9 cellular contexts compared by ENCODE assay signal in the genomic region with DNA sequence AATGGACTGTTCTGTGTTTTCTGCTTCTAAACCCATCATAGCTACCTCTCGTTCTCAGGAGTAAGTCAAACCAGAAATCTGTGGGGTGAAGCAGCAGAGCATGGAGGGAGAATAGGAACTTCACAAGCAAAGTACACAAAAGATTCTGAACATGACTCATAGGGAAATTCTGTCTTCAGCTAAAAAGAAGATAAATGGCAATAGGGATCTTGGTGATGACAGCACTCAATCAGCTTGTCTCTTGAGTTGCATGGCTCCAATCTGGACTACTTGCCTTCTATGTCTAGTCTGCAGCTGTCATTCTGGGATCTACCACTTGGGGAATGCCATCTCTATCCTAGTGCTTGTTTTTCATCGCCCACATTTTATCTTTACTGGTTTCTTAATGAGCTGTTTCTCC. TPM values are rescaled to one million over a fixed set of nuclear protein-coding genes. Genes with fewer than 3 reads are reported as not detected.
DNase-seq lines count a peak whose midpoint lies in the region; ATAC-seq and TF ChIP-seq lines count a peak whose summit lies in the region.
"Had no signal": no experiment of that assay in that cellular context is flagged by ENCODE, and none has a peak within 500 bp of the region (broad histone marks: within the 10 kb centered on the region; RNA-seq: fewer than 3 reads in every experiment).

No MANE protein-coding gene starts in this region.

- no peaks in the 10 kb centered on the region for H3K36me3 Mint-ChIP-seq in activated naive CD4-positive, alpha-beta T cell treated with anti-CD3 and anti-CD28 coated beads, Interleukin-2, amount 10 ng/mL, durations not matched to agents 7 days and 5 days
- no peaks in the 10 kb centered on the region for H3K36me3 Mint-ChIP-seq in CD4-positive, alpha-beta memory T cell

- no peak overlapping the region for H2AFZ ChIP-seq in fibroblast of lung (ENCODE audit: low read length)

- H3K4me3 ChIP-seq in fibroblast of lung (replicated peaks in 1 of 4; ENCODE audit: control extremely low read depth in 1 of 4, insufficient read depth in 1 of 4, low read depth in 3 of 4, low read length in 4 of 4), result no peak overlapping the region
- no peak overlapping the region for H3K4me3 ChIP-seq in CD4-positive, alpha-beta memory T cell (ENCODE audit: low read length in 2 of 2)

- no peaks in the 10 kb centered on the region for H3K4me1 Mint-ChIP-seq in activated naive CD4-positive, alpha-beta T cell treated with anti-CD3 and anti-CD28 coated beads, Interleukin-2, amount 10 ng/mL, durations not matched to agents 7 days and 5 days
- peaks cover 0 to 2% (median under 1%) of the 10 kb centered on the region in 4 donors for H3K4me1 Mint-ChIP-seq in CD4-positive, alpha-beta memory T cell

- H3K27ac Mint-ChIP-seq in activated naive CD4-positive, alpha-beta T cell treated with anti-CD3 and anti-CD28 coated beads, Interleukin-2, amount 10 ng/mL, durations not matched to agents 7 days and 5 days, result no peak overlapping the region
- H3K27ac Mint-ChIP-seq in CD4-positive, alpha-beta memory T cell, result no peak overlapping the region

- no peaks in the 10 kb centered on the region for H3K36me3 ChIP-seq in fibroblast of lung (ENCODE audit: control insufficient read depth, insufficient read depth, low read length)
- H3K36me3 ChIP-seq in CD4-positive, alpha-beta memory T cell (ENCODE audit: insufficient read depth, low read length), result no peaks in the 10 kb centered on the region

- H3K4me1 ChIP-seq in fibroblast of lung (ENCODE audit: control insufficient read depth, extremely low read depth, insufficient read depth, low read length), result peaks cover under 1% of the 10 kb centered on the region
- H3K4me1 ChIP-seq in CD4-positive, alpha-beta memory T cell (ENCODE audit: insufficient read depth, low read length), result peaks cover under 1% of the 10 kb centered on the region

- CTCF ChIA-PET in activated naive CD4-positive, alpha-beta T cell treated with anti-CD3 and anti-CD28 coated beads, Interleukin-2, amount 10 ng/mL, durations not matched to agents 7 days and 5 days (lab: Charles Lee), result interaction anchor here (1.4 kb wide), 1 partner anchor 19 kb away, joined by 4 read pairs; no protein-coding TSS in a partner anchor
- CTCF ChIA-PET in CD4-positive, alpha-beta memory T cell (lab: Charles Lee; ENCODE audit: partially characterized antibody), result interaction anchor here (1.1 to 2.0 kb wide), 5 partner anchors 12 to 93 kb away, joined by 4 to 6 read pairs (median 4); a partner anchor contains a TSS

- peak; percentile 26 for DNase-seq in ELR (ENCODE audit: low read depth)
- peak in 1 of 2 donors; percentile 5 for DNase-seq in fibroblast of lung (ENCODE audit: low read depth in 2 of 2)
- DNase-seq in activated naive CD4-positive, alpha-beta T cell treated with anti-CD3 and anti-CD28 coated beads, Interleukin-2, amount 10 ng/mL, durations not matched to agents 7 days and 5 days, result no peak
- no peak for DNase-seq in SKM-1 treated with dmso at 0.1 percent for 144 hours (lab: John Stamatoyannopoulos, UW; ENCODE audit: unreplicated experiment)
- DNase-seq in NCI-H1092 treated with DMSO at 0.1 percent for 48 hours (lab: John Stamatoyannopoulos, UW), result no peak
- DNase-seq in CD4-positive, alpha-beta memory T cell, result no peak

- no peak overlapping the region for H3K4me3 Mint-ChIP-seq in activated naive CD4-positive, alpha-beta T cell treated with anti-CD3 and anti-CD28 coated beads, Interleukin-2, amount 10 ng/mL, durations not matched to agents 7 days and 5 days
- H3K4me3 Mint-ChIP-seq in CD4-positive, alpha-beta memory T cell, result no peak overlapping the region
- H3K4me3 Mint-ChIP-seq: stimulated activated naive CD8-positive, alpha-beta T cell treated with anti-CD3 and anti-CD28 coated beads, Interleukin-15, Interleukin-2, amounts not matched to agents 100 ng/mL and 50 ng/mL, for 24 hours had no signal

- POLR2A ChIA-PET in CD4-positive, alpha-beta memory T cell (lab: Charles Lee; ENCODE audit: partially characterized antibody), result no interaction called here

- intact Hi-C loops in CD4-positive, alpha-beta memory T cell (cut with micrococcal nuclease), result no loop called here

- H3K9me3 Mint-ChIP-seq in activated naive CD4-positive, alpha-beta T cell treated with anti-CD3 and anti-CD28 coated beads, Interleukin-2, amount 10 ng/mL, durations not matched to agents 7 days and 5 days, result no peaks in the 10 kb centered on the region
- H3K9me3 Mint-ChIP-seq in CD4-positive, alpha-beta memory T cell, result peaks cover 0 to 3% (median 0%) of the 10 kb centered on the region in 8 donors
- H3K9me3 Mint-ChIP-seq: stimulated activated naive CD8-positive, alpha-beta T cell treated with anti-CD3 and anti-CD28 coated beads, Interleukin-15, Interleukin-2, amounts not matched to agents 100 ng/mL and 50 ng/mL, for 24 hours had no signal

- no peaks in the 10 kb centered on the region for H3K27me3 ChIP-seq in fibroblast of lung (ENCODE audit: control insufficient read depth, insufficient read depth, low read length)
- no peaks in the 10 kb centered on the region for H3K27me3 ChIP-seq in CD4-positive, alpha-beta memory T cell (ENCODE audit: insufficient read depth, low read length)

- peak; percentile 20 to 34 for TF ChIP-seq CTCF in fibroblast of lung (conservative IDR thresholded peaks at IDR 0.05 in 1 of 2, IDR thresholded peaks at IDR 0.05 in 1 of 2; ENCODE audit: low read depth in 1 of 2, low read length in 2 of 2)

- no peaks in the 10 kb centered on the region for H4K20me1 ChIP-seq in fibroblast of lung (ENCODE audit: control insufficient read depth, extremely low read depth, insufficient read depth, low read length)

- no peaks in the 10 kb centered on the region for H3K79me2 ChIP-seq in fibroblast of lung (ENCODE audit: control insufficient read depth, insufficient read depth, low read length)

- H3K27ac ChIP-seq in fibroblast of lung (ENCODE audit: insufficient read depth, low read length), result no peak overlapping the region
- no peak overlapping the region for H3K27ac ChIP-seq in CD4-positive, alpha-beta memory T cell (ENCODE audit: low read depth, low read length)

- ATAC-seq in GM21423 (IDR thresholded peaks at IDR 0.05; ENCODE audit: unreplicated experiment), result peak; percentile 70
- peak; percentile 35 for ATAC-seq in HG03558 (IDR thresholded peaks at IDR 0.05; ENCODE audit: extremely low read depth, unreplicated experiment)

- peaks cover 5% of the 10 kb centered on the region for H3K27me3 Mint-ChIP-seq in activated naive CD4-positive, alpha-beta T cell treated with anti-CD3 and anti-CD28 coated beads, Interleukin-2, amount 10 ng/mL, durations not matched to agents 7 days and 5 days
- no peaks in the 10 kb centered on the region for H3K27me3 Mint-ChIP-seq in CD4-positive, alpha-beta memory T cell
- H3K27me3 Mint-ChIP-seq: stimulated activated naive CD8-positive, alpha-beta T cell treated with anti-CD3 and anti-CD28 coated beads, Interleukin-15, Interleukin-2, amounts not matched to agents 100 ng/mL and 50 ng/mL, for 24 hours had no signal

- no peaks in the 10 kb centered on the region for H3K9me3 ChIP-seq in fibroblast of lung (ENCODE audit: control insufficient read depth, insufficient read depth, low read depth, low read length)
- no peaks in the 10 kb centered on the region for H3K9me3 ChIP-seq in CD4-positive, alpha-beta memory T cell (ENCODE audit: control insufficient read depth in 1 of 2, low read length in 2 of 2)

- H3K9ac ChIP-seq in fibroblast of lung (ENCODE audit: insufficient read depth, low read length), result no peak overlapping the region

- no peak overlapping the region for H3K4me2 ChIP-seq in fibroblast of lung (ENCODE audit: extremely low read depth, insufficient read depth, low read length)

RNA-seq across cellular contexts. Expression of a gene that starts 13.5 kb away (rescaled TPM):
- total RNA-seq in fibroblast of lung, result 2.1 and 7.8 TPM in 2 replicates
- polyA plus RNA-seq in fibroblast of lung, result 0.82 and 2.2 TPM in 2 replicates
- 1.5 and 2.6 TPM in 2 replicates for polyA plus RNA-seq in fibroblast of lung (2012)
- not detected in 2 replicates for polyA minus RNA-seq in fibroblast of lung (ENCODE audit: low replicate concordance)
- total RNA-seq in CD4-positive, alpha-beta memory T cell, result 1 to 10 TPM; 2.6 to 2.8 TPM
- under 1 TPM in 1 of 2 donors, not detected in 1; 0.45 TPM for polyA plus RNA-seq in CD4-positive, alpha-beta memory T cell
